25 cellular contexts compared by ENCODE assay signal in the genomic region with DNA sequence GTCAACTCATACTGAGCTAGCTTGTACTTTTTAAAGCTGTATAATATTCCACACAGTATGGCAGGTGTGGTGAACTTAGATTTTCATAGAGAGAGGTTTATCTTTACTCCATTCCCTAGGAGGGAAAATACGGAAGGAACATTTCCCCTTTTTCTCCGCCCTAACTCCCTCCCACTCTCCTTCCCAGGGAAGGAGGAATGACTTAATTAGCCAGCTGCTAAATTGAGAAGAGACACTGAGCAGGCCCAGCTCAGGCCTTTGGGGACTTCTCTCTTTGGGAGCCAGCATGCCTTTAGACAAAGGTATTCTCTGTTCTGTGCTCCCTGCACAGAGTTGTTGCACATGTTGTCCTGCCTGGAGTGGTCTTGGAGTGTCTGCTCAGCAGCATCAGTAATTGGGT.
"Had no signal": no experiment of that assay in that cellular context is flagged by ENCODE, and none has a peak within 500 bp of the region (broad histone marks: within the 10 kb centered on the region; RNA-seq: fewer than 3 reads in every experiment).

No MANE protein-coding gene starts in this region.

- H2AFZ ChIP-seq: hepatocyte, parathyroid adenoma had no signal

- H3K4me3 ChIP-seq: coronary artery, esophagus muscularis mucosa, gastroesophageal sphincter, heart left ventricle, hepatocyte, lung, prostate gland, right atrium auricular region, sigmoid colon, stomach, thyroid gland had no signal

- ATAC-seq: foreskin keratinocyte; gastroesophageal sphincter; heart left ventricle; left lobe of liver; natural killer cell; stimulated activated effector memory CD8-positive, alpha-beta T cell treated with anti-CD3 and anti-CD28 coated beads, Interleukin-12 subunit alpha, Interleukin-12 subunit beta, amount 100 ng/mL, for 72 hours had no signal

- H3K27ac ChIP-seq: coronary artery, esophagus muscularis mucosa, foreskin keratinocyte, gastroesophageal sphincter, heart left ventricle, hepatocyte, neutrophil, parathyroid adenoma, prostate gland, right atrium auricular region, sigmoid colon, stomach, thyroid gland had no signal

- H3K27ac Mint-ChIP-seq: memory B cell; natural killer cell; stimulated activated effector memory CD8-positive, alpha-beta T cell treated with anti-CD3 and anti-CD28 coated beads, Interleukin-12 subunit alpha, Interleukin-12 subunit beta, amount 100 ng/mL, for 72 hours had no signal

- H3K79me2 ChIP-seq: hepatocyte, parathyroid adenoma had no signal

- H3K9me3 ChIP-seq: esophagus muscularis mucosa, gastroesophageal sphincter, heart left ventricle, neutrophil, prostate gland, right atrium auricular region, sigmoid colon, stomach, thyroid gland had no signal

- H3K4me3 Mint-ChIP-seq: memory B cell; natural killer cell; stimulated activated effector memory CD8-positive, alpha-beta T cell treated with anti-CD3 and anti-CD28 coated beads, Interleukin-12 subunit alpha, Interleukin-12 subunit beta, amount 100 ng/mL, for 72 hours had no signal

- H3K27me3 ChIP-seq: esophagus muscularis mucosa, foreskin keratinocyte, gastroesophageal sphincter, heart left ventricle, hepatocyte, neutrophil, right atrium auricular region, sigmoid colon, stomach, thyroid gland had no signal

- H3K4me1 ChIP-seq: foreskin keratinocyte, parathyroid adenoma, prostate gland had no signal

- H3K9me3 Mint-ChIP-seq: natural killer cell; stimulated activated effector memory CD8-positive, alpha-beta T cell treated with anti-CD3 and anti-CD28 coated beads, Interleukin-12 subunit alpha, Interleukin-12 subunit beta, amount 100 ng/mL, for 72 hours had no signal

- H3K4me2 ChIP-seq: hepatocyte had no signal

- H3K36me3 ChIP-seq: gastroesophageal sphincter, prostate gland, right atrium auricular region, sigmoid colon, thyroid gland had no signal

- H3K9ac ChIP-seq: parathyroid adenoma had no signal

- DNase-seq: dermis blood vessel endothelial cell; effector memory CD4-positive, alpha-beta T cell; foreskin keratinocyte; heart left ventricle; kidney; natural killer cell; sigmoid colon; stimulated activated CD4-positive, alpha-beta T cell treated with anti-CD3 and anti-CD28 coated beads, Interleukin-2, amount 100 ng/mL, for 24 hours; stimulated activated CD4-positive, alpha-beta T cell treated with anti-CD3 and anti-CD28 coated beads, Interleukin-4, amount 100 ng/mL, for 24 hours; stimulated activated naive CD4-positive, alpha-beta T cell treated with Interleukin-2 at 50 U/mL for 16 hours; stomach; thyroid gland; trophoblast cell had no signal

- H3K4me1 Mint-ChIP-seq: natural killer cell had no signal

- H3K36me3 Mint-ChIP-seq: natural killer cell; stimulated activated effector memory CD8-positive, alpha-beta T cell treated with anti-CD3 and anti-CD28 coated beads, Interleukin-12 subunit alpha, Interleukin-12 subunit beta, amount 100 ng/mL, for 72 hours had no signal
